ENCODE assay signal across 1 cellular context in genomic region chr7:100614308-100614861, GRCh38.
TF ChIP-seq lines count a peak whose summit lies in the region.

No MANE protein-coding gene starts in this region.

TF ChIP-seq in K562, 482 proteins besides CTCF, POLR2A, EP300 and RAD21:
- TF ChIP-seq DPF2 (IDR thresholded peaks at IDR 0.05) (peak; percentile 36; the same call in 1 of the 2 replicates), PHB2 (IDR thresholded peaks at IDR 0.05; ENCODE audit: low read depth) (no peak), ZNF316 (IDR thresholded peaks at IDR 0.05) (no peak), ZNF384 (IDR thresholded peaks at IDR 0.05; ENCODE audit: low read depth, low read length) (peak; percentile 74), NBN (IDR thresholded peaks at IDR 0.05; ENCODE audit: low read depth) (no peak), EGR1 (conservative IDR thresholded peaks at IDR 0.05) (peak; percentile 56; the same call in 1 of the 2 replicates), NFIX (CRISPR knock-in tag; IDR thresholded peaks at IDR 0.05; ENCODE audit: low read depth) (no peak), ARID1B (IDR thresholded peaks at IDR 0.05) (0 out of 2 replicates have a peak, but pooled peaks have one; percentile 17), TRIM24 (IDR thresholded peaks at IDR 0.05) (0 out of 4 replicates have a peak, but pooled peaks of 1 of the 2 experiments have one; percentile 5), CBX3 (IDR thresholded peaks at IDR 0.05; ENCODE audit: borderline replicate concordance in 1 of 2, low read length in 2 of 2) (peak in 1 of 2 experiments; percentile 11; a peak in 1 of 3 replicates), MAFF (IDR thresholded peaks at IDR 0.05; ENCODE audit: low read length) (no peak), JUND (IDR thresholded peaks at IDR 0.05; ENCODE audit: borderline replicate concordance, low read depth, low read length) (peak; percentile 27; the same call in 1 of the 2 replicates), JUND (tag; IDR thresholded peaks at IDR 0.05; ENCODE audit: borderline replicate concordance, low read depth, low read length) (no peak), FOSL1 (tag; conservative IDR thresholded peaks at IDR 0.05) (peak; percentile 31; the same call in 1 of the 2 replicates), ZNF318 (IDR thresholded peaks at IDR 0.05; ENCODE audit: borderline replicate concordance in 1 of 2, low read depth in 1 of 2) (no peak), ZNF696 (CRISPR knock-in tag; conservative IDR thresholded peaks at IDR 0.05) (no peak), KDM1A (IDR thresholded peaks at IDR 0.05) (peak in 1 of 2 experiments; percentile 50; a peak in 1 of 4 replicates), HMGXB4 (CRISPR knock-in tag; IDR thresholded peaks at IDR 0.05) (no peak), ZNF121 (CRISPR knock-in tag; conservative IDR thresholded peaks at IDR 0.05) (peak; percentile 91), SMARCA5 (IDR thresholded peaks at IDR 0.05) (peak; percentile 40; the same call in 1 of the 2 replicates), PATZ1 (CRISPR knock-in tag; IDR thresholded peaks at IDR 0.05; ENCODE audit: borderline replicate concordance) (no peak), YY1 (IDR thresholded peaks at IDR 0.05; ENCODE audit: borderline replicate concordance in 1 of 3, control insufficient read depth in 1 of 3, extremely low read depth in 1 of 3, insufficient read depth in 3 of 3, insufficient read length in 1 of 3, insufficient replicate concordance in 2 of 3, low read depth in 1 of 3, low read length in 2 of 3) (no peak), ZNF3 (CRISPR knock-in tag; IDR thresholded peaks at IDR 0.05) (no peak), SMARCE1 (IDR thresholded peaks at IDR 0.05) (peak; percentile 12; the same call in 1 of the 2 replicates), ELF2 (CRISPR knock-in tag; IDR thresholded peaks at IDR 0.05) (no peak)
- TF ChIP-seq, protein P1, sequence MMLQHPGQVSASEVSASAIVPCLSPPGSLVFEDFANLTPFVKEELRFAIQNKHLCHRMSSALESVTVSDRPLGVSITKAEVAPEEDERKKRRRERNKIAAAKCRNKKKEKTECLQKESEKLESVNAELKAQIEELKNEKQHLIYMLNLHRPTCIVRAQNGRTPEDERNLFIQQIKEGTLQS (IDR thresholded peaks at IDR 0.05) = peak; percentile 56
- TF ChIP-seq, protein P1 (CRISPR knock-in tag; conservative IDR thresholded peaks at IDR 0.05) = no peak
- TF ChIP-seq, protein P2, sequence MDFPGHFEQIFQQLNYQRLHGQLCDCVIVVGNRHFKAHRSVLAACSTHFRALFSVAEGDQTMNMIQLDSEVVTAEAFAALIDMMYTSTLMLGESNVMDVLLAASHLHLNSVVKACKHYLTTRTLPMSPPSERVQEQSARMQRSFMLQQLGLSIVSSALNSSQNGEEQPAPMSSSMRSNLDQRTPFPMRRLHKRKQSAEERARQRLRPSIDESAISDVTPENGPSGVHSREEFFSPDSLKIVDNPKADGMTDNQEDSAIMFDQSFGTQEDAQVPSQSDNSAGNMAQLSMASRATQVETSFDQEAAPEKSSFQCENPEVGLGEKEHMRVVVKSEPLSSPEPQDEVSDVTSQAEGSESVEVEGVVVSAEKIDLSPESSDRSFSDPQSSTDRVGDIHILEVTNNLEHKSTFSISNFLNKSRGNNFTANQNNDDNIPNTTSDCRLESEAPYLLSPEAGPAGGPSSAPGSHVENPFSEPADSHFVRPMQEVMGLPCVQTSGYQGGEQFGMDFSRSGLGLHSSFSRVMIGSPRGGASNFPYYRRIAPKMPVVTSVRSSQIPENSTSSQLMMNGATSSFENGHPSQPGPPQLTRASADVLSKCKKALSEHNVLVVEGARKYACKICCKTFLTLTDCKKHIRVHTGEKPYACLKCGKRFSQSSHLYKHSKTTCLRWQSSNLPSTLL (IDR thresholded peaks at IDR 0.05) = no peak
